6 cellular contexts compared by ENCODE assay signal in genomic region chrX:9884031-9884779, GRCh38.
"Had no signal": no experiment of that assay in that cellular context is flagged by ENCODE, and none has a peak within 500 bp of the region (broad histone marks: within the 10 kb centered on the region; RNA-seq: fewer than 3 reads in every experiment).

No MANE protein-coding gene starts in this region.

- DNase-seq: esophagus squamous epithelium, glutamatergic neuron, kidney glomerular epithelial cell, sigmoid colon had no signal

- H3K9me3 Mint-ChIP-seq: activated naive CD4-positive, alpha-beta T cell treated with anti-CD3 and anti-CD28 coated beads, Interleukin-2, amount 10 ng/mL, durations not matched to agents 7 days and 5 days; T-helper 1 cell treated with Interleukin-12 subunit alpha and Interleukin-12 subunit beta and Interleukin-4 antibody, amounts not matched to agents 30 μg/mL and 1 μg/mL, for 36 hours had no signal

- H3K27ac Mint-ChIP-seq: activated naive CD4-positive, alpha-beta T cell treated with anti-CD3 and anti-CD28 coated beads, Interleukin-2, amount 10 ng/mL, durations not matched to agents 7 days and 5 days; T-helper 1 cell treated with Interleukin-12 subunit alpha and Interleukin-12 subunit beta and Interleukin-4 antibody, amounts not matched to agents 30 μg/mL and 1 μg/mL, for 36 hours had no signal

- H3K36me3 Mint-ChIP-seq: activated naive CD4-positive, alpha-beta T cell treated with anti-CD3 and anti-CD28 coated beads, Interleukin-2, amount 10 ng/mL, durations not matched to agents 7 days and 5 days had no signal

- H3K4me3 Mint-ChIP-seq: activated naive CD4-positive, alpha-beta T cell treated with anti-CD3 and anti-CD28 coated beads, Interleukin-2, amount 10 ng/mL, durations not matched to agents 7 days and 5 days; T-helper 1 cell treated with Interleukin-12 subunit alpha and Interleukin-12 subunit beta and Interleukin-4 antibody, amounts not matched to agents 30 μg/mL and 1 μg/mL, for 36 hours had no signal
